Comparison of ENCODE assay signal across 11 cellular contexts in genomic region chr1:159122005-159122621, GRCh38. TPM values are rescaled to one million over a fixed set of nuclear protein-coding genes. Genes with fewer than 3 reads are reported as not detected.
DNase-seq lines count a peak whose midpoint lies in the region; ATAC-seq and TF ChIP-seq lines count a peak whose summit lies in the region.
"Had no signal": no experiment of that assay in that cellular context is flagged by ENCODE, and none has a peak within 500 bp of the region (broad histone marks: within the 10 kb centered on the region; RNA-seq: fewer than 3 reads in every experiment).

No MANE protein-coding gene starts in this region.

- TF ChIP-seq CTCF in AG10803 (conservative IDR thresholded peaks at IDR 0.05; ENCODE audit: low read length), result no peak
- no peak for TF ChIP-seq CTCF in lower lobe of right lung (IDR thresholded peaks at IDR 0.05)

- no peaks in the 10 kb centered on the region for H3K9me3 ChIP-seq in lower lobe of right lung
- H3K9me3 ChIP-seq: neutrophil, thoracic aorta had no signal

- H3K27me3 ChIP-seq in lower lobe of right lung (ENCODE audit: low read depth), result no peaks in the 10 kb centered on the region
- H3K27me3 ChIP-seq: neutrophil had no signal

- no peak overlapping the region for H3K27ac ChIP-seq in lower lobe of right lung
- H3K27ac ChIP-seq: neutrophil, thoracic aorta, VCaP had no signal

- H3K4me1 ChIP-seq in lower lobe of right lung, result no peaks in the 10 kb centered on the region

- H3K4me3 ChIP-seq in AG10803 (ENCODE audit: low read length) (no peak overlapping the region), lower lobe of right lung (no peak overlapping the region)
- H3K4me3 ChIP-seq: thoracic aorta had no signal

- H3K36me3 ChIP-seq in lower lobe of right lung, result no peaks in the 10 kb centered on the region
- H3K36me3 ChIP-seq: neutrophil, thoracic aorta had no signal

- intact Hi-C loops in lower lobe of right lung (cut with DNase I), result no loop called here
- intact Hi-C loops in posterior cingulate gyrus (cut with DNase I), result no loop called here

- DNase-seq in AG10803 (ENCODE audit: low read depth) (peak; percentile 74), astrocyte of the hippocampus (ENCODE audit: low read depth, low spot score) (peak; percentile 58), NCI-H1436 (lab: John Stamatoyannopoulos, UW) (no peak), lower lobe of right lung (no peak), posterior cingulate gyrus (no peak), HUDEP-2 (lab: John Stamatoyannopoulos, UW; ENCODE audit: unreplicated experiment in 76 of 76) (no peak)

- peak; percentile 62 for ATAC-seq in GM19328 (IDR thresholded peaks at IDR 0.05; ENCODE audit: unreplicated experiment)
- ATAC-seq in HG03064 (IDR thresholded peaks at IDR 0.05; ENCODE audit: low read depth, unreplicated experiment), result peak; percentile 77
- ATAC-seq in lower lobe of right lung, result no peak

RNA-seq across cellular contexts. Expression of gene AIM2, which starts 45.5 kb away (rescaled TPM):
- 2.4 TPM for total RNA-seq in lower lobe of right lung

RNA-seq across cellular contexts. Expression of gene CADM3, which starts 49.3 kb away (rescaled TPM):
- 8.8 TPM for total RNA-seq in lower lobe of right lung

Comparison
In these comparisons a context has a peak if more than half of its experiments do, and no peak if none do; other contexts are left out.
1. DNase-seq: peak in AG10803 (single experiment) and astrocyte of the hippocampus (single experiment); none in NCI-H1436 (single experiment), lower lobe of right lung (single experiment), posterior cingulate gyrus (0 of 10) and HUDEP-2 (0 of 76).
2. ATAC-seq: peak in GM19328 (single experiment) and HG03064 (single experiment); none in lower lobe of right lung (0 of 2).